Comparison of ENCODE assay signal across 32 cellular contexts in genomic region chr22:23606204-23607131, GRCh38. TPM values are rescaled to one million over a fixed set of nuclear protein-coding genes. Genes with fewer than 3 reads are reported as not detected.
"Had no signal": no experiment of that assay in that cellular context is flagged by ENCODE, and none has a peak within 500 bp of the region (broad histone marks: within the 10 kb centered on the region; RNA-seq: fewer than 3 reads in every experiment).

No MANE protein-coding gene starts in this region.

- H2AFZ ChIP-seq: parathyroid adenoma had no signal

- H3K9me3 ChIP-seq: ovary, psoas muscle, right lobe of liver, suprapubic skin, testis, tibial artery, transverse colon, upper lobe of left lung, vagina had no signal

- H3K9ac ChIP-seq: parathyroid adenoma had no signal

- H3K27ac ChIP-seq: ovary, parathyroid adenoma, psoas muscle, right lobe of liver, skin epidermis, suprapubic skin, testis, tibial artery, transverse colon, upper lobe of left lung, vagina had no signal

- H3K36me3 ChIP-seq: ovary, right lobe of liver, suprapubic skin, transverse colon, upper lobe of left lung, vagina had no signal

- H3K79me2 ChIP-seq: parathyroid adenoma had no signal

- H3K4me2 ChIP-seq: smooth muscle cell had no signal

- H3K27me3 ChIP-seq: ovary, right lobe of liver, suprapubic skin, testis, transverse colon, upper lobe of left lung, vagina had no signal

- H3K4me3 ChIP-seq: ovary, psoas muscle, right lobe of liver, skin epidermis, smooth muscle cell, suprapubic skin, testis, tibial artery, transverse colon, upper lobe of left lung, vagina had no signal

- H3K4me1 ChIP-seq: parathyroid adenoma, psoas muscle, right lobe of liver, suprapubic skin, testis, tibial artery, transverse colon, upper lobe of left lung, vagina had no signal

- DNase-seq: naive B cell; naive thymus-derived CD8-positive, alpha-beta T cell; nephron progenitor cell; occipital lobe; ovary; posterior cingulate gyrus; psoas muscle; right cardiac atrium; right lobe of liver; stimulated activated CD4-positive, alpha-beta T cell treated with anti-CD3 and anti-CD28 coated beads, Interleukin-15, amount 100 ng/mL, for 24 hours; stimulated activated CD4-positive, alpha-beta T cell treated with anti-CD3 and anti-CD28 coated beads, Interleukin-2, amount 100 ng/mL, for 24 hours; stimulated activated CD4-positive, alpha-beta T cell treated with anti-CD3 and anti-CD28 coated beads, Interleukin-2, amount 100 ng/mL, for 48 hours; stimulated activated CD4-positive, alpha-beta T cell treated with anti-CD3 and anti-CD28 coated beads, Interleukin-4, amount 100 ng/mL, for 24 hours; stimulated activated naive CD4-positive, alpha-beta T cell; stimulated activated naive CD8-positive, alpha-beta T cell treated with anti-CD3 and anti-CD28 coated beads, Interleukin-15, amount 100 ng/mL, for 72 hours; stimulated activated naive CD8-positive, alpha-beta T cell treated with anti-CD3 and anti-CD28 coated beads, Interleukin-15, Interleukin-2, amounts not matched to agents 100 U/mL and 50 U/mL, for 24 hours; substantia nigra; testis; tibial artery; transverse colon had no signal

RNA-seq across cellular contexts. Expression of gene DRICH1, which starts 25.7 kb away (rescaled TPM):
- total RNA-seq: neural crest cell, smooth muscle cell, vagina had no signal
- polyA plus RNA-seq: naive thymus-derived CD8-positive, alpha-beta T cell; smooth muscle cell had no signal

RNA-seq across cellular contexts. Expression of gene IGLL1, which starts 26.4 kb away (rescaled TPM):
- total RNA-seq: naive thymus-derived CD8-positive, alpha-beta T cell; natural killer cell treated with Interleukin-12 subunit alpha and Interleukin-12 subunit beta and Interleukin-15 and Interleukin-18, amount 100 ng/mL, for 72 hours; neural crest cell; occipital lobe; osteoblast; progenitor cell of endocrine pancreas; psoas muscle; renal cortical epithelial cell; right cardiac atrium; right lobe of liver; smooth muscle cell; suprapubic skin; transverse colon; upper lobe of left lung; ureter; vagina had no signal
- polyA plus RNA-seq: naive thymus-derived CD8-positive, alpha-beta T cell; ovary; psoas muscle; right cardiac atrium; smooth muscle cell had no signal
